ENCODE assay signal across 1 cellular context in the genomic region with DNA sequence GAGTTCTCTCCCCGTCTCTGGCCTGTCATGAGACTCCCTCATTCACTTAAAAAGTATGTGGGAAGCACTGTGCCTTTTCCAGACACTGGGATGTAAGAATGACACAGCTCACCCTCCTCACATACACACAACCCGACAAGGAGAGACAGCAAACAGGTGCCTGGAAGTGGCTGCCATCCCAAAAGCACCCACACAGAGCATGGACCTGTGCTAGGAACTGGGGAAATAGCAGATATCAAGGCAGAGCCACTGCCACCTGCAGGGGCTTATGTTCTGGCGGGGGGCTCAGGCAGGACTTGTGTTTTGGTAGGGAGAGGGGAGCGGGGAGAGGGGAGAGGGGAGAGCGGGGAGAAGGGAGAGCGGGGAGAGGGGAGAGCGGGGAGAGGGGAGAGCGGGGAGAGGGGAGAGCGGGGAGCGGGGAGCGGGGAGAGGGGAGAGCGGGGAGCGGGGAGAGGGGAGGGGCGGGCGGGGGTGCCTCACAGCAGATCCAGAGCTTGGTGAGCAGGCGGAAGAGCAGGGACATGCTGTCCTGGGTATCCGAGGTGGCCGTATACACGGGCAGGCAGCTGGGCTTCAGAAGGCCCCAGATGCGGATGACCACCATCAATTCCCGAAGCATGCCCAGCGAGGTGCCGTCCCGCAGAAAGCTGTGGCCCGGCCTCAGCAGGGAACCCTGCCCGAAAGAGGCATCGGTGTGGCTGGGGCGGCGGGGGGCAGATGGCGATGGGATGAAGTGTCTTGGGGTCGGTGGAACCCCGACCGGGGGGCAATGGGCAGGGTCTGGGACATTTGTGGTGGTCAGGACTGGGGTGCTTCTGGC.
TF ChIP-seq lines count a peak whose summit lies in the region.

No MANE protein-coding gene starts in this region.

TF ChIP-seq in K562, 482 proteins besides CTCF, POLR2A, EP300 and RAD21:
- TF ChIP-seq, protein P1, sequence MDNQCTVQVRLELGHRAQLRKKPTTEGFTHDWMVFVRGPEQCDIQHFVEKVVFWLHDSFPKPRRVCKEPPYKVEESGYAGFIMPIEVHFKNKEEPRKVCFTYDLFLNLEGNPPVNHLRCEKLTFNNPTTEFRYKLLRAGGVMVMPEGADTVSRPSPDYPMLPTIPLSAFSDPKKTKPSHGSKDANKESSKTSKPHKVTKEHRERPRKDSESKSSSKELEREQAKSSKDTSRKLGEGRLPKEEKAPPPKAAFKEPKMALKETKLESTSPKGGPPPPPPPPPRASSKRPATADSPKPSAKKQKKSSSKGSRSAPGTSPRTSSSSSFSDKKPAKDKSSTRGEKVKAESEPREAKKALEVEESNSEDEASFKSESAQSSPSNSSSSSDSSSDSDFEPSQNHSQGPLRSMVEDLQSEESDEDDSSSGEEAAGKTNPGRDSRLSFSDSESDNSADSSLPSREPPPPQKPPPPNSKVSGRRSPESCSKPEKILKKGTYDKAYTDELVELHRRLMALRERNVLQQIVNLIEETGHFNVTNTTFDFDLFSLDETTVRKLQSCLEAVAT (IDR thresholded peaks at IDR 0.05), result 0 out of 4 replicates have a peak, but pooled peaks of 1 of the 2 experiments have one; percentile 23
- TF ChIP-seq POLR2G (IDR thresholded peaks at IDR 0.05; ENCODE audit: low read depth, low read length) (peak; percentile 72; the same call in 1 of the 2 replicates), MYNN (IDR thresholded peaks at IDR 0.05) (peak; percentile 98), MYNN (CRISPR knock-in tag; IDR thresholded peaks at IDR 0.05) (peak; percentile 54; the same call in 1 of the 2 replicates), ZFX (CRISPR knock-in tag; IDR thresholded peaks at IDR 0.05) (peak; percentile 14; the same call in 1 of the 2 replicates), PCBP1 (IDR thresholded peaks at IDR 0.05; ENCODE audit: low read depth, low read length, poor library complexity, severe bottlenecking) (peak; percentile 65), HDAC1 (IDR thresholded peaks at IDR 0.05) (no peak), RBBP5 (IDR thresholded peaks at IDR 0.05; ENCODE audit: borderline replicate concordance, insufficient read depth, low read length, poor library complexity, severe bottlenecking) (no peak), ZNF165 (CRISPR knock-in tag; IDR thresholded peaks at IDR 0.05; ENCODE audit: borderline replicate concordance) (no peak), ZNF511 (CRISPR knock-in tag; IDR thresholded peaks at IDR 0.05) (peak; percentile 21; the same call in 1 of the 2 replicates), FIP1L1 (IDR thresholded peaks at IDR 0.05; ENCODE audit: low read depth, low read length, poor library complexity, severe bottlenecking) (peak; percentile 80), SUPT5H (IDR thresholded peaks at IDR 0.05) (peak; percentile 23; the same call in 1 of the 2 replicates), MAZ (CRISPR knock-in tag; conservative IDR thresholded peaks at IDR 0.05 in 1 of 2, IDR thresholded peaks at IDR 0.05 in 1 of 2) (peak in 1 of 2 experiments; percentile 44; a peak in 2 of 4 replicates), PTBP1 (IDR thresholded peaks at IDR 0.05; ENCODE audit: low read depth, low read length) (no peak)
